Comparison of ENCODE assay signal across 9 cellular contexts in the genomic region with DNA sequence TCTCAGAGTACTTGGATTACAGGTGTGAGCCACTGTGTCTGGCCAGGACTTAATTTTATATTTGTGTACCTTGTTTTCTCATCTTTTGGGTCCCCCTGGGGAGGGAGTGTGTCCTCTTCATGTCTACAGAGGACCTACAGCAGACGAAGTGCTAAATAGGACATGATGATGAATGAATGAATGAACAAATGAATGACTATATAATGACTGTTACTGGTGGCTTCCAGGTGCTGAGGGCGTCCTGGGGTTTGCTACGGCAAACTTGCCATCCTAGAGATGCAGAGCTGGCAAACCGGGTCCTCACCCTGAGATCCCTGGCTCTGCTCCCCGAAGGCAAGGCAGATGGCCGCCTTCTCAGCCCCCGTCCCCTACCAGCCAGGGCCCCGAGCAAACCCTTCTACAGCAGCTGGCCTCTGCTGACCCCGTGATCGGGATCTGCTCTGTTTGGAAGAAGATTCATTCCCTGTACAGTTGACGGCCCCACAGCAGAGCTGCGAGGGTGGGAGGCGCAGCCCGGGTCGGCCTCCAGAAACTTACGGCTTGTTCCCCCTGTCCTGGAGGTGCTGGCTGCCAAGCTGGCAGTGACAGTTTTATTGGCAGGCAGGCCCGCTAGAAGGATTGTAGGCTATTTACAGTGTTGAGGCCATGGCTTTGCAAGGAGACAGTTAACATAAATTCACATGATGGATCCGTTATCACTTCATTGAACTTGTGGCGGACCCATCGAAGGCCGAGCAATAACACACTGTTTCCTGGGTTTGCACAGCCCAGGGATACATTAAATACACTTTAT.
DNase-seq lines count a peak whose midpoint lies in the region; ATAC-seq and TF ChIP-seq lines count a peak whose summit lies in the region.
"Had no signal": no experiment of that assay in that cellular context is flagged by ENCODE, and none has a peak within 500 bp of the region (broad histone marks: within the 10 kb centered on the region; RNA-seq: fewer than 3 reads in every experiment).

No MANE protein-coding gene starts in this region.

- H3K4me1 Mint-ChIP-seq in CD14-positive monocyte (peaks cover 5% of the 10 kb centered on the region), nephron progenitor cell (peaks cover 20% of the 10 kb centered on the region)
- H3K4me1 Mint-ChIP-seq in effector memory CD8-positive, alpha-beta T cell (ENCODE audit: low read depth in 2 of 2): no peaks in the 10 kb centered on the region
- H3K4me1 Mint-ChIP-seq: memory B cell had no signal

- intact Hi-C loops in CD14-positive monocyte (cut with micrococcal nuclease): loop anchor here (5.0 kb wide), 1 partner anchor 197 kb away; a partner anchor contains a TSS
- intact Hi-C loops in Right ventricle myocardium inferior (cut with DNase I): no loop called here

- ATAC-seq in Right ventricle myocardium inferior (peak; percentile 75), GM21447 (IDR thresholded peaks at IDR 0.05; ENCODE audit: unreplicated experiment) (no peak), GM21423 (IDR thresholded peaks at IDR 0.05; ENCODE audit: unreplicated experiment) (no peak)
- no peak for ATAC-seq in effector memory CD8-positive, alpha-beta T cell (replicated peaks)

- H3K27me3 Mint-ChIP-seq in CD14-positive monocyte (ENCODE audit: low read depth in 3 of 3) (peaks cover 0 to 5% (median 2%) of the 10 kb centered on the region in 3 donors), nephron progenitor cell (ENCODE audit: low read depth, poor library complexity) (peaks cover 29% of the 10 kb centered on the region)
- H3K27me3 Mint-ChIP-seq in effector memory CD8-positive, alpha-beta T cell: no peaks in the 10 kb centered on the region

- H3K4me3 Mint-ChIP-seq in CD14-positive monocyte (no peak overlapping the region), nephron progenitor cell (no peak overlapping the region)
- H3K4me3 Mint-ChIP-seq in effector memory CD8-positive, alpha-beta T cell: no peak overlapping the region

- TF ChIP-seq CTCF in CD14-positive monocyte (IDR thresholded peaks at IDR 0.05) (no peak), nephron progenitor cell (IDR thresholded peaks at IDR 0.05) (no peak)

- H3K27ac Mint-ChIP-seq in CD14-positive monocyte: peak overlapping the region in 1 of 7 donors; percentile 12
- peak overlapping the region; percentile 71 for H3K27ac Mint-ChIP-seq in nephron progenitor cell
- no peak overlapping the region for H3K27ac Mint-ChIP-seq in effector memory CD8-positive, alpha-beta T cell
- H3K27ac Mint-ChIP-seq: memory B cell had no signal

- H3K9me3 Mint-ChIP-seq in CD14-positive monocyte: peaks cover 3 to 18% (median 12%) of the 10 kb centered on the region in 7 donors
- H3K9me3 Mint-ChIP-seq in nephron progenitor cell: peaks cover 5% of the 10 kb centered on the region
- no peaks in the 10 kb centered on the region for H3K9me3 Mint-ChIP-seq in effector memory CD8-positive, alpha-beta T cell
- H3K9me3 Mint-ChIP-seq: memory B cell had no signal

- DNase-seq in CD14-positive monocyte (ENCODE audit: low spot score): peak; percentile 13
- DNase-seq in NCI-H524 (lab: John Stamatoyannopoulos, UW): peak; percentile 59 to 87
- DNase-seq in Right ventricle myocardium inferior (ENCODE audit: missing footprints): peak; percentile 44
- peak; percentile 73 for DNase-seq in nephron progenitor cell
- DNase-seq in effector memory CD8-positive, alpha-beta T cell: no peak
- DNase-seq in SKM-1 (lab: John Stamatoyannopoulos, UW; ENCODE audit: unreplicated experiment): no peak

- no peaks in the 10 kb centered on the region for H3K36me3 Mint-ChIP-seq in CD14-positive monocyte
- no peaks in the 10 kb centered on the region for H3K36me3 Mint-ChIP-seq in nephron progenitor cell (ENCODE audit: low read depth)
- peaks cover 3% of the 10 kb centered on the region for H3K36me3 Mint-ChIP-seq in effector memory CD8-positive, alpha-beta T cell (ENCODE audit: insufficient read depth)
- H3K36me3 Mint-ChIP-seq: memory B cell had no signal

Comparison
In these comparisons a context has a peak if more than half of its experiments do, and no peak if none do; other contexts are left out.
1. DNase-seq: peak in CD14-positive monocyte (single experiment), NCI-H524 (2 of 2), Right ventricle myocardium inferior (single experiment) and nephron progenitor cell (single experiment); none in effector memory CD8-positive, alpha-beta T cell (0 of 3) and SKM-1 (single experiment).